Comparison of ENCODE assay signal across 14 cellular contexts in genomic region chr20:19850190-19850533, GRCh38.
DNase-seq lines count a peak whose midpoint lies in the region; ATAC-seq and TF ChIP-seq lines count a peak whose summit lies in the region.
"Had no signal": no experiment of that assay in that cellular context is flagged by ENCODE, and none has a peak within 500 bp of the region (broad histone marks: within the 10 kb centered on the region; RNA-seq: fewer than 3 reads in every experiment).

No MANE protein-coding gene starts in this region.

- H3K9ac ChIP-seq in mucosa of rectum (ENCODE audit: low read depth in 1 of 2, low read length in 2 of 2): no peak overlapping the region

- no peak overlapping the region for H3K4me3 Mint-ChIP-seq in T-helper 2 cell treated with Interferon-gamma antibody and Interleukin-4, amounts not matched to agents 5 μg/mL and 100 μg/mL, for 36 hours
- H3K4me3 Mint-ChIP-seq: CD4-positive, alpha-beta memory T cell had no signal

- no peaks in the 10 kb centered on the region for H3K4me1 Mint-ChIP-seq in T-helper 2 cell treated with Interferon-gamma antibody and Interleukin-4, amounts not matched to agents 5 μg/mL and 100 μg/mL, for 36 hours (ENCODE audit: low read depth)

- no peak for TF ChIP-seq CTCF in fibroblast of the aortic adventitia (IDR thresholded peaks at IDR 0.05; ENCODE audit: insufficient read depth, low read length)

- ATAC-seq in HG02981 (IDR thresholded peaks at IDR 0.05; ENCODE audit: unreplicated experiment): no peak
- ATAC-seq in GM18498 (IDR thresholded peaks at IDR 0.05; ENCODE audit: unreplicated experiment): no peak
- ATAC-seq: activated naive CD4-positive, alpha-beta T cell treated with anti-CD3 and anti-CD28 coated beads, Interleukin-2, amount 50 U/mL, for 72 hours; left colon had no signal

- no peak overlapping the region for H3K27ac Mint-ChIP-seq in T-helper 2 cell treated with Interferon-gamma antibody and Interleukin-4, amounts not matched to agents 5 μg/mL and 100 μg/mL, for 36 hours
- H3K27ac Mint-ChIP-seq: activated naive CD4-positive, alpha-beta T cell treated with anti-CD3 and anti-CD28 coated beads, Interleukin-2, amount 50 U/mL, for 72 hours; CD4-positive, alpha-beta memory T cell had no signal

- H3K36me3 ChIP-seq in mucosa of rectum (ENCODE audit: control insufficient read depth in 2 of 2, insufficient read depth in 2 of 2, low read length in 2 of 2): no peaks in the 10 kb centered on the region

- H3K9me3 ChIP-seq in mucosa of rectum (ENCODE audit: control insufficient read depth in 2 of 2, low read length in 2 of 2): no peaks in the 10 kb centered on the region

- DNase-seq in RPMI7951 (ENCODE audit: low read depth) (peak; percentile 23), fibroblast of the aortic adventitia (ENCODE audit: low read depth) (peak; percentile 21), substantia nigra (lab: John Stamatoyannopoulos, UW) (peak in 26 of 49 donors; percentile 10 to 76 (median 36)), DMS53 treated with DMSO at 0.1 percent for 48 hours (lab: John Stamatoyannopoulos, UW; ENCODE audit: unreplicated experiment) (no peak)
- no peak for DNase-seq in T-helper 2 cell treated with Interferon-gamma antibody and Interleukin-4, amounts not matched to agents 5 μg/mL and 100 μg/mL, for 36 hours (ENCODE audit: low spot score)
- DNase-seq: activated CD4-positive, alpha-beta T cell treated with anti-CD3 and anti-CD28 coated beads for 4 hours; CD4-positive, alpha-beta memory T cell; left colon; NCI-H187 treated with DMSO at 0.1 percent for 48 hours; stimulated activated naive CD4-positive, alpha-beta T cell had no signal

- H3K36me3 Mint-ChIP-seq in T-helper 2 cell treated with Interferon-gamma antibody and Interleukin-4, amounts not matched to agents 5 μg/mL and 100 μg/mL, for 36 hours (ENCODE audit: low read depth): no peaks in the 10 kb centered on the region
- H3K36me3 Mint-ChIP-seq: activated naive CD4-positive, alpha-beta T cell treated with anti-CD3 and anti-CD28 coated beads, Interleukin-2, amount 50 U/mL, for 72 hours; CD4-positive, alpha-beta memory T cell had no signal

- H3K4me3 ChIP-seq in fibroblast of the aortic adventitia (ENCODE audit: low read depth, low read length) (no peak overlapping the region), mucosa of rectum (ENCODE audit: low read length in 2 of 2) (no peak overlapping the region)

- peaks cover 4% of the 10 kb centered on the region for H3K27me3 Mint-ChIP-seq in T-helper 2 cell treated with Interferon-gamma antibody and Interleukin-4, amounts not matched to agents 5 μg/mL and 100 μg/mL, for 36 hours (ENCODE audit: low read depth)

- no peaks in the 10 kb centered on the region for H3K9me3 Mint-ChIP-seq in T-helper 2 cell treated with Interferon-gamma antibody and Interleukin-4, amounts not matched to agents 5 μg/mL and 100 μg/mL, for 36 hours

- H3K4me1 ChIP-seq in mucosa of rectum (ENCODE audit: control insufficient read depth in 2 of 2, insufficient read depth in 2 of 2, low read length in 2 of 2): no peaks in the 10 kb centered on the region

- H3K27ac ChIP-seq in mucosa of rectum (ENCODE audit: low read depth in 2 of 2, low read length in 2 of 2): peak overlapping the region; percentile 40 to 61
- peak overlapping the region; percentile 84 for H3K27ac ChIP-seq in substantia nigra (ENCODE audit: low read depth, low read length, poor library complexity, severe bottlenecking)

- no peaks in the 10 kb centered on the region for H3K27me3 ChIP-seq in mucosa of rectum (ENCODE audit: control insufficient read depth in 2 of 2, insufficient read depth in 2 of 2, low read length in 2 of 2)

Comparison
In these comparisons a context has a peak if more than half of its experiments do, and no peak if none do; other contexts are left out.
1. DNase-seq: peak in RPMI7951 (single experiment), fibroblast of the aortic adventitia (single experiment) and substantia nigra (26 of 49); none in T-helper 2 cell treated with Interferon-gamma antibody and Interleukin-4, amounts not matched to agents 5 μg/mL and 100 μg/mL, for 36 hours (single experiment) and DMS53 treated with DMSO at 0.1 percent for 48 hours (single experiment).